1 cellular context compared by ENCODE assay signal in genomic region chr12:56645717-56646446, GRCh38.
TF ChIP-seq lines count a peak whose summit lies in the region.

Gene ATP5F1B (minus strand): TSS chr12:56645984. CDS start chr12:56645963, 21 bp downstream.

TF ChIP-seq in HepG2, 621 proteins besides CTCF, POLR2A, EP300 and RAD21 (continued from another document and continues in another):
- TF ChIP-seq, protein P1, sequence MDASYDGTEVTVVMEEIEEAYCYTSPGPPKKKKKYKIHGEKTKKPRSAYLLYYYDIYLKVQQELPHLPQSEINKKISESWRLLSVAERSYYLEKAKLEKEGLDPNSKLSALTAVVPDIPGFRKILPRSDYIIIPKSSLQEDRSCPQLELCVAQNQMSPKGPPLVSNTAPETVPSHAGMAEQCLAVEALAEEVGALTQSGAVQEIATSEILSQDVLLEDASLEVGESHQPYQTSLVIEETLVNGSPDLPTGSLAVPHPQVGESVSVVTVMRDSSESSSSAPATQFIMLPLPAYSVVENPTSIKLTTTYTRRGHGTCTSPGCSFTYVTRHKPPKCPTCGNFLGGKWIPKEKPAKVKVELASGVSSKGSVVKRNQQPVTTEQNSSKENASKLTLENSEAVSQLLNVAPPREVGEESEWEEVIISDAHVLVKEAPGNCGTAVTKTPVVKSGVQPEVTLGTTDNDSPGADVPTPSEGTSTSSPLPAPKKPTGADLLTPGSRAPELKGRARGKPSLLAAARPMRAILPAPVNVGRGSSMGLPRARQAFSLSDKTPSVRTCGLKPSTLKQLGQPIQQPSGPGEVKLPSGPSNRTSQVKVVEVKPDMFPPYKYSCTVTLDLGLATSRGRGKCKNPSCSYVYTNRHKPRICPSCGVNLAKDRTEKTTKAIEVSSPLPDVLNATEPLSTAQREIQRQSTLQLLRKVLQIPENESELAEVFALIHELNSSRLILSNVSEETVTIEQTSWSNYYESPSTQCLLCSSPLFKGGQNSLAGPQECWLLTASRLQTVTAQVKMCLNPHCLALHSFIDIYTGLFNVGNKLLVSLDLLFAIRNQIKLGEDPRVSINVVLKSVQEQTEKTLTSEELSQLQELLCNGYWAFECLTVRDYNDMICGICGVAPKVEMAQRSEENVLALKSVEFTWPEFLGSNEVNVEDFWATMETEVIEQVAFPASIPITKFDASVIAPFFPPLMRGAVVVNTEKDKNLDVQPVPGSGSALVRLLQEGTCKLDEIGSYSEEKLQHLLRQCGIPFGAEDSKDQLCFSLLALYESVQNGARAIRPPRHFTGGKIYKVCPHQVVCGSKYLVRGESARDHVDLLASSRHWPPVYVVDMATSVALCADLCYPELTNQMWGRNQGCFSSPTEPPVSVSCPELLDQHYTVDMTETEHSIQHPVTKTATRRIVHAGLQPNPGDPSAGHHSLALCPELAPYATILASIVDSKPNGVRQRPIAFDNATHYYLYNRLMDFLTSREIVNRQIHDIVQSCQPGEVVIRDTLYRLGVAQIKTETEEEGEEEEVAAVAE (CRISPR knock-in tag; IDR thresholded peaks at IDR 0.05; ENCODE audit: borderline replicate concordance): no peak
- TF ChIP-seq MAFF (IDR thresholded peaks at IDR 0.05; ENCODE audit: low read depth, low read length) (no peak), NPAS2 (CRISPR knock-in tag; IDR thresholded peaks at IDR 0.05; ENCODE audit: borderline replicate concordance) (no peak), ZSCAN21 (CRISPR knock-in tag; IDR thresholded peaks at IDR 0.05; ENCODE audit: borderline replicate concordance) (0 out of 2 replicates have a peak, but pooled peaks have one; percentile 66), FUBP1 (CRISPR knock-in tag; IDR thresholded peaks at IDR 0.05; ENCODE audit: borderline replicate concordance) (no peak), ZNF549 (CRISPR knock-in tag; IDR thresholded peaks at IDR 0.05) (no peak), RORA (CRISPR knock-in tag; IDR thresholded peaks at IDR 0.05) (no peak), GPN1 (CRISPR knock-in tag; IDR thresholded peaks at IDR 0.05; ENCODE audit: borderline replicate concordance) (no peak), SP140L (CRISPR knock-in tag; IDR thresholded peaks at IDR 0.05; ENCODE audit: borderline replicate concordance) (peak; percentile 72; the same call in 1 of the 2 replicates), ZC3H13 (CRISPR knock-in tag; IDR thresholded peaks at IDR 0.05) (no peak; the same call in 1 of the 2 replicates), MXD3 (CRISPR knock-in tag; IDR thresholded peaks at IDR 0.05) (peak; percentile 92; the same call in 1 of the 2 replicates), ZNF652 (CRISPR knock-in tag; IDR thresholded peaks at IDR 0.05; ENCODE audit: borderline replicate concordance, low read depth) (no peak), ATF6 (CRISPR knock-in tag; conservative IDR thresholded peaks at IDR 0.05) (no peak), PRMT3 (CRISPR knock-in tag; IDR thresholded peaks at IDR 0.05; ENCODE audit: borderline replicate concordance, low read depth) (peak; percentile 39; the same call in 1 of the 2 replicates), MYNN (CRISPR knock-in tag; IDR thresholded peaks at IDR 0.05; ENCODE audit: low read depth) (no peak), ZSCAN9 (CRISPR knock-in tag; IDR thresholded peaks at IDR 0.05; ENCODE audit: borderline replicate concordance) (peak; percentile 74; the same call in 1 of the 2 replicates), ZNF614 (CRISPR knock-in tag; IDR thresholded peaks at IDR 0.05; ENCODE audit: borderline replicate concordance) (0 out of 2 replicates have a peak, but pooled peaks have one; percentile 41), ZFP36L1 (CRISPR knock-in tag; IDR thresholded peaks at IDR 0.05) (no peak), ZKSCAN1 (IDR thresholded peaks at IDR 0.05; ENCODE audit: low read length) (no peak), HNRNPLL (IDR thresholded peaks at IDR 0.05; ENCODE audit: low read depth, low read length, poor library complexity, severe bottlenecking) (peak; percentile 70), REL (CRISPR knock-in tag; conservative IDR thresholded peaks at IDR 0.05) (0 out of 2 replicates have a peak, but pooled peaks have one; percentile 77), YY1 (IDR thresholded peaks at IDR 0.05; ENCODE audit: insufficient read depth, insufficient replicate concordance, low read depth, low read length) (peak; percentile 87), IKZF4 (CRISPR knock-in tag; IDR thresholded peaks at IDR 0.05; ENCODE audit: borderline replicate concordance, low read depth, not compliant biosample characterization) (no peak), JUN (CRISPR knock-in tag; IDR thresholded peaks at IDR 0.05) (no peak), ZNF672 (CRISPR knock-in tag; IDR thresholded peaks at IDR 0.05) (no peak), ZNF367 (CRISPR knock-in tag; IDR thresholded peaks at IDR 0.05; ENCODE audit: borderline replicate concordance) (no peak), ZNF275 (CRISPR knock-in tag; IDR thresholded peaks at IDR 0.05; ENCODE audit: borderline replicate concordance) (peak; percentile 37; the same call in 1 of the 2 replicates), ZFP90 (CRISPR knock-in tag; IDR thresholded peaks at IDR 0.05; ENCODE audit: borderline replicate concordance) (no peak), ZNF766 (CRISPR knock-in tag; IDR thresholded peaks at IDR 0.05; ENCODE audit: borderline replicate concordance) (no peak), ISL2 (CRISPR knock-in tag; IDR thresholded peaks at IDR 0.05) (no peak), AGO1 (IDR thresholded peaks at IDR 0.05; ENCODE audit: low read depth, low read length, poor library complexity, severe bottlenecking) (no peak), ZFP36L2 (CRISPR knock-in tag; IDR thresholded peaks at IDR 0.05) (no peak)
- TF ChIP-seq, protein P2, sequence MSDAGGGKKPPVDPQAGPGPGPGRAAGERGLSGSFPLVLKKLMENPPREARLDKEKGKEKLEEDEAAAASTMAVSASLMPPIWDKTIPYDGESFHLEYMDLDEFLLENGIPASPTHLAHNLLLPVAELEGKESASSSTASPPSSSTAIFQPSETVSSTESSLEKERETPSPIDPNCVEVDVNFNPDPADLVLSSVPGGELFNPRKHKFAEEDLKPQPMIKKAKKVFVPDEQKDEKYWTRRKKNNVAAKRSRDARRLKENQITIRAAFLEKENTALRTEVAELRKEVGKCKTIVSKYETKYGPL (CRISPR knock-in tag; IDR thresholded peaks at IDR 0.05): 0 out of 2 replicates have a peak, but pooled peaks have one; percentile 37
- TF ChIP-seq, protein P3, sequence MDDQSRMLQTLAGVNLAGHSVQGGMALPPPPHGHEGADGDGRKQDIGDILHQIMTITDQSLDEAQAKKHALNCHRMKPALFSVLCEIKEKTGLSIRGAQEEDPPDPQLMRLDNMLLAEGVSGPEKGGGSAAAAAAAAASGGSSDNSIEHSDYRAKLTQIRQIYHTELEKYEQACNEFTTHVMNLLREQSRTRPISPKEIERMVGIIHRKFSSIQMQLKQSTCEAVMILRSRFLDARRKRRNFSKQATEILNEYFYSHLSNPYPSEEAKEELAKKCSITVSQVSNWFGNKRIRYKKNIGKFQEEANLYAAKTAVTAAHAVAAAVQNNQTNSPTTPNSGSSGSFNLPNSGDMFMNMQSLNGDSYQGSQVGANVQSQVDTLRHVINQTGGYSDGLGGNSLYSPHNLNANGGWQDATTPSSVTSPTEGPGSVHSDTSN (CRISPR knock-in tag; IDR thresholded peaks at IDR 0.05; ENCODE audit: borderline replicate concordance): peak; percentile 97; the same call in 1 of the 2 replicates
- TF ChIP-seq, protein P4, sequence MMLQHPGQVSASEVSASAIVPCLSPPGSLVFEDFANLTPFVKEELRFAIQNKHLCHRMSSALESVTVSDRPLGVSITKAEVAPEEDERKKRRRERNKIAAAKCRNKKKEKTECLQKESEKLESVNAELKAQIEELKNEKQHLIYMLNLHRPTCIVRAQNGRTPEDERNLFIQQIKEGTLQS (CRISPR knock-in tag; IDR thresholded peaks at IDR 0.05): peak; percentile 19; the same call in 1 of the 2 replicates
- TF ChIP-seq, protein P5, sequence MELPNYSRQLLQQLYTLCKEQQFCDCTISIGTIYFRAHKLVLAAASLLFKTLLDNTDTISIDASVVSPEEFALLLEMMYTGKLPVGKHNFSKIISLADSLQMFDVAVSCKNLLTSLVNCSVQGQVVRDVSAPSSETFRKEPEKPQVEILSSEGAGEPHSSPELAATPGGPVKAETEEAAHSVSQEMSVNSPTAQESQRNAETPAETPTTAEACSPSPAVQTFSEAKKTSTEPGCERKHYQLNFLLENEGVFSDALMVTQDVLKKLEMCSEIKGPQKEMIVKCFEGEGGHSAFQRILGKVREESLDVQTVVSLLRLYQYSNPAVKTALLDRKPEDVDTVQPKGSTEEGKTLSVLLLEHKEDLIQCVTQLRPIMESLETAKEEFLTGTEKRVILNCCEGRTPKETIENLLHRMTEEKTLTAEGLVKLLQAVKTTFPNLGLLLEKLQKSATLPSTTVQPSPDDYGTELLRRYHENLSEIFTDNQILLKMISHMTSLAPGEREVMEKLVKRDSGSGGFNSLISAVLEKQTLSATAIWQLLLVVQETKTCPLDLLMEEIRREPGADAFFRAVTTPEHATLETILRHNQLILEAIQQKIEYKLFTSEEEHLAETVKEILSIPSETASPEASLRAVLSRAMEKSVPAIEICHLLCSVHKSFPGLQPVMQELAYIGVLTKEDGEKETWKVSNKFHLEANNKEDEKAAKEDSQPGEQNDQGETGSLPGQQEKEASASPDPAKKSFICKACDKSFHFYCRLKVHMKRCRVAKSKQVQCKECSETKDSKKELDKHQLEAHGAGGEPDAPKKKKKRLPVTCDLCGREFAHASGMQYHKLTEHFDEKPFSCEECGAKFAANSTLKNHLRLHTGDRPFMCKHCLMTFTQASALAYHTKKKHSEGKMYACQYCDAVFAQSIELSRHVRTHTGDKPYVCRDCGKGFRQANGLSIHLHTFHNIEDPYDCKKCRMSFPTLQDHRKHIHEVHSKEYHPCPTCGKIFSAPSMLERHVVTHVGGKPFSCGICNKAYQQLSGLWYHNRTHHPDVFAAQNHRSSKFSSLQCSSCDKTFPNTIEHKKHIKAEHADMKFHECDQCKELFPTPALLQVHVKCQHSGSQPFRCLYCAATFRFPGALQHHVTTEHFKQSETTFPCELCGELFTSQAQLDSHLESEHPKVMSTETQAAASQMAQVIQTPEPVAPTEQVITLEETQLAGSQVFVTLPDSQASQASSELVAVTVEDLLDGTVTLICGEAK (IDR thresholded peaks at IDR 0.05): no peak
- TF ChIP-seq, protein P5 (CRISPR knock-in tag; IDR thresholded peaks at IDR 0.05): peak; percentile 79; the same call in 1 of the 2 replicates
